ENCODE assay signal across 8 cellular contexts in genomic region chr7:128343554-128344430, GRCh38. TPM values are rescaled to one million over a fixed set of nuclear protein-coding genes. Genes with fewer than 3 reads are reported as not detected.
A peak's percentile ranks its signal among the peaks of the same experiment; 100 is the strongest.
DNase-seq lines count a peak whose midpoint lies in the region; ATAC-seq and TF ChIP-seq lines count a peak whose summit lies in the region.

A gene with protein sequence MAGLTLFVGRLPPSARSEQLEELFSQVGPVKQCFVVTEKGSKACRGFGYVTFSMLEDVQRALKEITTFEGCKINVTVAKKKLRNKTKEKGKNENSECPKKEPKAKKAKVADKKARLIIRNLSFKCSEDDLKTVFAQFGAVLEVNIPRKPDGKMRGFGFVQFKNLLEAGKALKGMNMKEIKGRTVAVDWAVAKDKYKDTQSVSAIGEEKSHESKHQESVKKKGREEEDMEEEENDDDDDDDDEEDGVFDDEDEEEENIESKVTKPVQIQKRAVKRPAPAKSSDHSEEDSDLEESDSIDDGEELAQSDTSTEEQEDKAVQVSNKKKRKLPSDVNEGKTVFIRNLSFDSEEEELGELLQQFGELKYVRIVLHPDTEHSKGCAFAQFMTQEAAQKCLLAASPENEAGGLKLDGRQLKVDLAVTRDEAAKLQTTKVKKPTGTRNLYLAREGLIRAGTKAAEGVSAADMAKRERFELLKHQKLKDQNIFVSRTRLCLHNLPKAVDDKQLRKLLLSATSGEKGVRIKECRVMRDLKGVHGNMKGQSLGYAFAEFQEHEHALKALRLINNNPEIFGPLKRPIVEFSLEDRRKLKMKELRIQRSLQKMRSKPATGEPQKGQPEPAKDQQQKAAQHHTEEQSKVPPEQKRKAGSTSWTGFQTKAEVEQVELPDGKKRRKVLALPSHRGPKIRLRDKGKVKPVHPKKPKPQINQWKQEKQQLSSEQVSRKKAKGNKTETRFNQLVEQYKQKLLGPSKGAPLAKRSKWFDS (minus strand): TSS chr7:128343908. CDS start chr7:128343793, 115 bp downstream.

- H4K20me1 ChIP-seq in fibroblast of lung (ENCODE audit: control insufficient read depth, extremely low read depth, insufficient read depth, low read length) = no peaks in the 10 kb centered on the region

- peak within 1 kb of the TSS; percentile 81 to 98 (median 96) for H3K27ac Mint-ChIP-seq in naive thymus-derived CD8-positive, alpha-beta T cell
- H3K27ac Mint-ChIP-seq in stimulated activated naive B cell treated with anti-CD40 and anti-IgM and Interleukin-4, amounts not matched to agents 10 μg/mL and 1 μg/mL and 100 μg/mL, for 72 hours = peak within 1 kb of the TSS; percentile 98

- H3K36me3 ChIP-seq in KOPT-K1 (ENCODE audit: insufficient read depth, low read length) (peaks cover 20% of the 10 kb centered on the region), fibroblast of lung (ENCODE audit: control insufficient read depth, insufficient read depth, low read length) (no peaks in the 10 kb centered on the region)

- peak within 1 kb of the TSS; percentile 83 for H3K9ac ChIP-seq in fibroblast of lung (ENCODE audit: insufficient read depth, low read length)

- DNase-seq in Daoy (ENCODE audit: low read depth) (peak; percentile 98), RPMI8226 (peak; percentile 97), fibroblast of lung (ENCODE audit: low read depth in 2 of 2) (peak; percentile 88 to 93)
- DNase-seq in activated T-helper 1 cell treated with anti-CD3 and anti-CD28 coated beads, Interleukin-2, amount 50 U/mL, for 16 hours (ENCODE audit: low read depth in 1 of 2, low spot score in 1 of 2) = peak; percentile 69 to 75
- peak; percentile 64 to 97 (median 84) for DNase-seq in naive thymus-derived CD8-positive, alpha-beta T cell
- DNase-seq in stimulated activated naive B cell treated with anti-CD40 and anti-IgM and Interleukin-4, amounts not matched to agents 10 μg/mL and 1 μg/mL and 100 μg/mL, for 72 hours = peak; percentile 89

- peaks cover 9% of the 10 kb centered on the region for H3K27me3 ChIP-seq in fibroblast of lung (ENCODE audit: control insufficient read depth, insufficient read depth, low read length)

- H3K36me3 Mint-ChIP-seq in naive thymus-derived CD8-positive, alpha-beta T cell = peaks cover 0 to 20% (median 0%) of the 10 kb centered on the region in 3 donors
- H3K36me3 Mint-ChIP-seq in stimulated activated naive B cell treated with anti-CD40 and anti-IgM and Interleukin-4, amounts not matched to agents 10 μg/mL and 1 μg/mL and 100 μg/mL, for 72 hours = peaks cover 0 to 12% of the 10 kb centered on the region in 2 donors

- H3K4me1 Mint-ChIP-seq in naive thymus-derived CD8-positive, alpha-beta T cell = peaks cover 16 to 39% (median 35%) of the 10 kb centered on the region in 4 donors
- H3K4me1 Mint-ChIP-seq in stimulated activated naive B cell treated with anti-CD40 and anti-IgM and Interleukin-4, amounts not matched to agents 10 μg/mL and 1 μg/mL and 100 μg/mL, for 72 hours = peaks cover 9 to 22% of the 10 kb centered on the region in 2 donors

- H3K27ac ChIP-seq in KOPT-K1 (ENCODE audit: low read depth, low read length, poor library complexity, severe bottlenecking) (peak within 1 kb of the TSS; percentile 69), fibroblast of lung (ENCODE audit: insufficient read depth, low read length) (peak within 1 kb of the TSS; percentile 86)

- H3K79me2 ChIP-seq in fibroblast of lung (ENCODE audit: control insufficient read depth, insufficient read depth, low read length) = peaks cover 30% of the 10 kb centered on the region

- no peaks in the 10 kb centered on the region for H3K4me1 ChIP-seq in fibroblast of lung (ENCODE audit: control insufficient read depth, extremely low read depth, insufficient read depth, low read length)

- H3K9me3 ChIP-seq in KOPT-K1 (ENCODE audit: insufficient read depth, low read length, poor library complexity, severe bottlenecking) (no peaks in the 10 kb centered on the region), fibroblast of lung (ENCODE audit: control insufficient read depth, insufficient read depth, low read depth, low read length) (no peaks in the 10 kb centered on the region)

- peaks cover 0 to 7% (median 7%) of the 10 kb centered on the region in 5 donors for H3K27me3 Mint-ChIP-seq in naive thymus-derived CD8-positive, alpha-beta T cell
- peaks cover 10 to 16% of the 10 kb centered on the region in 2 donors for H3K27me3 Mint-ChIP-seq in stimulated activated naive B cell treated with anti-CD40 and anti-IgM and Interleukin-4, amounts not matched to agents 10 μg/mL and 1 μg/mL and 100 μg/mL, for 72 hours

- no peak for TF ChIP-seq CTCF in fibroblast of lung (conservative IDR thresholded peaks at IDR 0.05 in 1 of 2, IDR thresholded peaks at IDR 0.05 in 1 of 2; ENCODE audit: low read depth in 1 of 2, low read length in 2 of 2)

- H2AFZ ChIP-seq in fibroblast of lung (ENCODE audit: low read length) = peak within 1 kb of the TSS; percentile 89

- H3K4me2 ChIP-seq in fibroblast of lung (ENCODE audit: extremely low read depth, insufficient read depth, low read length) = peak within 1 kb of the TSS; percentile 94

- ATAC-seq in GM21825 (IDR thresholded peaks at IDR 0.05; ENCODE audit: unreplicated experiment) = peak; percentile 94
- peak; percentile 93 to 97 for ATAC-seq in naive thymus-derived CD8-positive, alpha-beta T cell
- ATAC-seq in stimulated activated naive B cell treated with anti-CD40 and anti-IgM and Interleukin-4, amounts not matched to agents 10 μg/mL and 1 μg/mL and 100 μg/mL, for 72 hours (replicated peaks) = peak; percentile 94 to 96

- no peaks in the 10 kb centered on the region for H3K9me3 Mint-ChIP-seq in naive thymus-derived CD8-positive, alpha-beta T cell
- no peaks in the 10 kb centered on the region for H3K9me3 Mint-ChIP-seq in stimulated activated naive B cell treated with anti-CD40 and anti-IgM and Interleukin-4, amounts not matched to agents 10 μg/mL and 1 μg/mL and 100 μg/mL, for 72 hours

- peak within 1 kb of the TSS; percentile 93 to 98 (median 96) for H3K4me3 Mint-ChIP-seq in naive thymus-derived CD8-positive, alpha-beta T cell
- H3K4me3 Mint-ChIP-seq in stimulated activated naive B cell treated with anti-CD40 and anti-IgM and Interleukin-4, amounts not matched to agents 10 μg/mL and 1 μg/mL and 100 μg/mL, for 72 hours = peak within 1 kb of the TSS; percentile 91 to 97

- H3K4me3 ChIP-seq in fibroblast of lung (replicated peaks in 1 of 4; ENCODE audit: control extremely low read depth in 1 of 4, insufficient read depth in 1 of 4, low read depth in 3 of 4, low read length in 4 of 4) = peak within 1 kb of the TSS; percentile 74 to 95 (median 78)

- POLR2A ChIA-PET in naive thymus-derived CD8-positive, alpha-beta T cell (lab: Charles Lee) = interaction anchor here (1.0 to 1.9 kb wide), 7 partner anchors 9 to 1708 kb away, joined by 3 to 7 read pairs (median 5); partner anchors contain the start of genes GCC1, HILPDA, ZC3HC1 and ZNF800

RNA-seq across cellular contexts. Expression of the gene that starts here (rescaled TPM):
- total RNA-seq in Daoy (2014; rRNA removed; shearing (Covaris generic)) = 63.4 and 63.5 TPM in 2 replicates
- 9.5 and 11.2 TPM in 2 replicates for total RNA-seq in fibroblast of lung
- polyA plus RNA-seq in fibroblast of lung = 22.9 and 24.3 TPM in 2 replicates
- 27.2 and 28.1 TPM in 2 replicates for polyA plus RNA-seq in fibroblast of lung (2012)
- 2.4 and 4.3 TPM in 2 replicates for polyA minus RNA-seq in fibroblast of lung (ENCODE audit: low replicate concordance)
- total RNA-seq in naive thymus-derived CD8-positive, alpha-beta T cell = 10 to 100 TPM; 48.5 to 53.8 TPM
- polyA plus RNA-seq in naive thymus-derived CD8-positive, alpha-beta T cell = 1 to 10 TPM; 8.4 to 9.1 (median 8.5) TPM

Comparison
In these comparisons a context has a peak if more than half of its experiments do, and no peak if none do; other contexts are left out.
1. Peak in every context shown above with its lines: DNase-seq, ATAC-seq, H3K4me3 ChIP-seq and H3K27ac ChIP-seq.